In the genomic region with DNA sequence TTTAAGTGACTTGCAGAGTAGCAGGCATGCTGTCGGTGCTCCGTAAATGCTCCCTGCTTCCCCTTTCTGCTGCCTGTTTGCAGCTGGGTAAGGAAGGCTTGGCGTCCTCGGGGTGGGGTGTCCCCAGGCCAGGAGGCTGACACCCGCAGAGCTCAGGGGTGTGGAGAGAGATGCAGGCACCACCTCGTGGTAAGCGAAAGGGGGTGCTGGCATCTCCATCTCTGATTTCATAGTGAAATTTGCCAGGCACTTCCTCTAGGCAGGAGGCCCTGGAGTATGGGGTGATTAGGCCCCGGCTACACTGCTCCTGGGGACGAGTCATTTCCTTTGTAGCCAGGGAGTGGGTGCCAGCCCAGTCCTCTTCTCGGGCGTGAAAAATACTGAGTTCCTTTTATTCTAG, we compare ENCODE assay signal across 14 cellular contexts.
DNase-seq lines count a peak whose midpoint lies in the region; ATAC-seq and TF ChIP-seq lines count a peak whose summit lies in the region.
"Had no signal": no experiment of that assay in that cellular context is flagged by ENCODE, and none has a peak within 500 bp of the region (broad histone marks: within the 10 kb centered on the region; RNA-seq: fewer than 3 reads in every experiment).

No MANE protein-coding gene starts in this region.

- 62 to 71% (median 68%) methylated on average over 9 to 11 of the region's 11 CpGs for WGBS in stomach, 5 donors

- no peak for TF ChIP-seq POLR2A in stomach (IDR thresholded peaks at IDR 0.05)

- no peaks in the 10 kb centered on the region for H3K9me3 Mint-ChIP-seq in chondrocyte (ENCODE audit: low read depth)
- no peaks in the 10 kb centered on the region for H3K9me3 Mint-ChIP-seq in natural killer cell treated with Interleukin-12 subunit alpha and Interleukin-12 subunit beta and Interleukin-15 and Interleukin-18, amount 100 ng/mL, for 72 hours

- no peak overlapping the region for H3K4me3 Mint-ChIP-seq in chondrocyte (ENCODE audit: unreplicated experiment)
- H3K4me3 Mint-ChIP-seq in natural killer cell treated with Interleukin-12 subunit alpha and Interleukin-12 subunit beta and Interleukin-15 and Interleukin-18, amount 100 ng/mL, for 72 hours: no peak overlapping the region
- H3K4me3 Mint-ChIP-seq: CD4-positive, CD25-positive, alpha-beta regulatory T cell had no signal

- H3K27ac Mint-ChIP-seq in chondrocyte (ENCODE audit: unreplicated experiment): no peak overlapping the region
- no peak overlapping the region for H3K27ac Mint-ChIP-seq in natural killer cell treated with Interleukin-12 subunit alpha and Interleukin-12 subunit beta and Interleukin-15 and Interleukin-18, amount 100 ng/mL, for 72 hours
- H3K27ac Mint-ChIP-seq: CD4-positive, CD25-positive, alpha-beta regulatory T cell had no signal

- peaks cover 13 to 47% (median 25%) of the 10 kb centered on the region in 4 donors for H3K4me1 ChIP-seq in stomach
- H3K4me1 ChIP-seq: left lung, parathyroid adenoma had no signal

- no peaks in the 10 kb centered on the region for H3K36me3 ChIP-seq in stomach
- H3K36me3 ChIP-seq: left lung, vagina had no signal

- H3K9me3 ChIP-seq in stomach: no peaks in the 10 kb centered on the region
- H3K9me3 ChIP-seq: left lung, vagina had no signal

- H3K27ac ChIP-seq in stomach: peak overlapping the region in 3 of 5 donors; percentile 3 to 76 (median 44)
- H3K27ac ChIP-seq: left lung, parathyroid adenoma, vagina had no signal

- peak; percentile 21 for TF ChIP-seq CTCF in chondrocyte (IDR thresholded peaks at IDR 0.05)
- TF ChIP-seq CTCF in stomach (IDR thresholded peaks at IDR 0.05): no peak

- H3K4me3 ChIP-seq in stomach: no peak overlapping the region
- H3K4me3 ChIP-seq: GM12878, left lung, vagina had no signal

- intact Hi-C loops in stomach (cut with DNase I; ENCODE audit: low total_unique reads): no loop called here

- no peak for ATAC-seq in HG02938 (IDR thresholded peaks at IDR 0.05; ENCODE audit: unreplicated experiment)
- ATAC-seq in natural killer cell treated with Interleukin-12 subunit alpha and Interleukin-12 subunit beta and Interleukin-15 and Interleukin-18, amount 100 ng/mL, for 72 hours: no peak
- ATAC-seq: GM12878, left lung had no signal

- H3K36me3 Mint-ChIP-seq in chondrocyte (ENCODE audit: low read depth): peaks cover 2% of the 10 kb centered on the region
- H3K36me3 Mint-ChIP-seq in natural killer cell treated with Interleukin-12 subunit alpha and Interleukin-12 subunit beta and Interleukin-15 and Interleukin-18, amount 100 ng/mL, for 72 hours: no peaks in the 10 kb centered on the region
- H3K36me3 Mint-ChIP-seq: CD4-positive, CD25-positive, alpha-beta regulatory T cell had no signal

- DNase-seq in NCI-H82 (lab: John Stamatoyannopoulos, UW) (peak; percentile 46), NCI-H82 treated with DMSO at 0.1 percent for 48 hours (lab: John Stamatoyannopoulos, UW; ENCODE audit: unreplicated experiment) (no peak), MV-4-11 (lab: John Stamatoyannopoulos, UW) (peak; percentile 74), chondrocyte (ENCODE audit: low spot score) (no peak), stomach (no peak), NOMO-1 treated with dmso at 0.1 percent for 144 hours (lab: John Stamatoyannopoulos, UW; ENCODE audit: unreplicated experiment) (no peak)
- DNase-seq in natural killer cell treated with Interleukin-12 subunit alpha and Interleukin-12 subunit beta and Interleukin-15 and Interleukin-18, amount 100 ng/mL, for 72 hours (ENCODE audit: low spot score): no peak
- DNase-seq: activated CD8-positive, alpha-beta memory T cell treated with anti-CD3 and anti-CD28 coated beads for 24 hours; CD4-positive, CD25-positive, alpha-beta regulatory T cell had no signal

- H3K27me3 ChIP-seq in stomach: no peaks in the 10 kb centered on the region
- H3K27me3 ChIP-seq: left lung, vagina had no signal

- H3K4me1 Mint-ChIP-seq in chondrocyte (ENCODE audit: low read depth): peaks cover 46% of the 10 kb centered on the region
- peaks cover 0 to 3% of the 10 kb centered on the region in 2 donors for H3K4me1 Mint-ChIP-seq in natural killer cell treated with Interleukin-12 subunit alpha and Interleukin-12 subunit beta and Interleukin-15 and Interleukin-18, amount 100 ng/mL, for 72 hours (ENCODE audit: low read depth in 2 of 2)

- no peak for TF ChIP-seq EP300 in stomach (IDR thresholded peaks at IDR 0.05)

- peaks cover 13% of the 10 kb centered on the region for H3K27me3 Mint-ChIP-seq in chondrocyte (ENCODE audit: low read depth)
- H3K27me3 Mint-ChIP-seq in natural killer cell treated with Interleukin-12 subunit alpha and Interleukin-12 subunit beta and Interleukin-15 and Interleukin-18, amount 100 ng/mL, for 72 hours: peaks cover 9 to 15% of the 10 kb centered on the region in 2 donors
- H3K27me3 Mint-ChIP-seq: CD4-positive, CD25-positive, alpha-beta regulatory T cell had no signal

Comparison
In these comparisons a context has a peak if more than half of its experiments do, and no peak if none do; other contexts are left out.
1. DNase-seq: peak in NCI-H82 (single experiment) and MV-4-11 (single experiment); none in NCI-H82 treated with DMSO at 0.1 percent for 48 hours (single experiment), chondrocyte (single experiment), stomach (single experiment), NOMO-1 treated with dmso at 0.1 percent for 144 hours (single experiment) and natural killer cell treated with Interleukin-12 subunit alpha and Interleukin-12 subunit beta and Interleukin-15 and Interleukin-18, amount 100 ng/mL, for 72 hours (single experiment).